ENCODE assay signal across 8 cellular contexts in the genomic region with DNA sequence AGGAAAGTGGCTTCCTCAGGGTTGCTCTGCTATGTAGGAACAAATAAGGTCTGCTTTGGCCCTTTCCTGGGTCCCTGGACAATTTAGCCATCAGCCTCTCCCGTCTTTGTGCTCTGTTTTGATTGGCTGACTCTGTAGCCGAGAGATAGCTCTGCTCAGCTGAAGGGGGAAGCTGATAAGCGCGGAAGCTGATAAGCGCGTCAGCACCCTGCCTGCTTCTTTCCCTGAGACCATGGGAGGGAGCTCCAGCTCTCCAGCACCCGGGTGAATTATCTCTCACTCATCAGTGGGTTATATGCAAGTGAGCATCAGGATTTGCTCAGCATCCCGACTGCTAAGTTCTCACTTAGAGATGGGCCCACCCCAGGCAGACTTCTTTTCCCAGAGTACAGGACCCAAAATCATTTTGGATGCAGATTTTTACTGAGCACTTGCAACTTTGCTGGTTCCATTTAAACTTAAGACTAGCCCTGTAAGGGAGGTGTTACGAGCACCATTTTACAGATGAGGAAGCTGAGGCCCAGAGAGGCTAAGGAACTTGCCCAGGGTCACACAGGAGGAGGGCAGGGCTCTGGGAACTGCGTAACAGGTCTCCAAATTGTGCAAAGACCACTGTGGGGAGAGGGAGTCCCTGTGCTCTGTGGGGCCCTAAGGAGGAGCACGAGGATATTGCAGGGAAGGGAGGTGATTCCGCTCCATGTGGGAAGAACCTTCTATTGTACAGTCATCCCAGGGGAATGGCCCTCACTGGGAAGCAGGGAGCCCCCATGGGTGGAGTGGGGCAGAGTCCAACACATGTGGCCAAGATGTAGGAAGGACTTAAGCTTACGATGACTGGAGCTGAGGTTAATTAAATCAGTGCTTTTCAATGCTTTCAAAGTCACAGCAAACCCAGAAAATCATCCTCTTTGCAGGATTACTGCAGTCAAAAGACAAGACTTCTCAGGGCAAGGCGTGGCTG.
DNase-seq lines count a peak whose midpoint lies in the region; ATAC-seq and TF ChIP-seq lines count a peak whose summit lies in the region.

No MANE protein-coding gene starts in this region.

- peak; percentile 82 to 84 for ATAC-seq in right cardiac atrium
- ATAC-seq in GM21447 (IDR thresholded peaks at IDR 0.05; ENCODE audit: unreplicated experiment), result no peak

- no peaks in the 10 kb centered on the region for H3K27me3 ChIP-seq in right cardiac atrium (ENCODE audit: control insufficient read depth, insufficient read depth)

- no peaks in the 10 kb centered on the region for H3K9me3 ChIP-seq in right cardiac atrium (ENCODE audit: control insufficient read depth, low read length)

- peak; percentile 46 for TF ChIP-seq CTCF in VCaP (conservative IDR thresholded peaks at IDR 0.05)

- 36% methylated on average over 14 of the region's 14 CpGs for WGBS in right cardiac atrium

- DNase-seq in stimulated activated CD4-positive, alpha-beta T cell treated with anti-CD3 and anti-CD28 coated beads, Interleukin-15, amount 100 ng/mL, for 24 hours, result peak; percentile 4
- DNase-seq in stimulated activated CD4-positive, alpha-beta T cell treated with anti-CD3 and anti-CD28 coated beads, Interleukin-4, amount 100 ng/mL, for 4 hours, result no peak
- peak; percentile 50 to 81 (median 80) for DNase-seq in right cardiac atrium
- DNase-seq in NCI-H2171 (lab: John Stamatoyannopoulos, UW), result no peak
- DNase-seq in NCI-H526 treated with DMSO at 0.1 percent for 48 hours (lab: John Stamatoyannopoulos, UW), result no peak
- no peak for DNase-seq in ureter (ENCODE audit: low spot score)

- peaks cover 2% of the 10 kb centered on the region for H3K4me1 ChIP-seq in right cardiac atrium (ENCODE audit: control insufficient read depth, insufficient read depth, low read length)

- H3K27ac ChIP-seq in VCaP (no peak overlapping the region), right cardiac atrium (ENCODE audit: low read length) (peak overlapping the region; percentile 30)

- intact Hi-C loops in right cardiac atrium (cut with DNase I), result no loop called here

- H3K4me3 ChIP-seq in right cardiac atrium (ENCODE audit: low read length), result no peak overlapping the region

Comparison
In these comparisons a context has a peak if more than half of its experiments do, and no peak if none do; other contexts are left out.
1. DNase-seq: peak in stimulated activated CD4-positive, alpha-beta T cell treated with anti-CD3 and anti-CD28 coated beads, Interleukin-15, amount 100 ng/mL, for 24 hours (single experiment) and right cardiac atrium (3 of 3); none in stimulated activated CD4-positive, alpha-beta T cell treated with anti-CD3 and anti-CD28 coated beads, Interleukin-4, amount 100 ng/mL, for 4 hours (0 of 2), NCI-H2171 (single experiment), NCI-H526 treated with DMSO at 0.1 percent for 48 hours (single experiment) and ureter (single experiment).